In the genomic region with DNA sequence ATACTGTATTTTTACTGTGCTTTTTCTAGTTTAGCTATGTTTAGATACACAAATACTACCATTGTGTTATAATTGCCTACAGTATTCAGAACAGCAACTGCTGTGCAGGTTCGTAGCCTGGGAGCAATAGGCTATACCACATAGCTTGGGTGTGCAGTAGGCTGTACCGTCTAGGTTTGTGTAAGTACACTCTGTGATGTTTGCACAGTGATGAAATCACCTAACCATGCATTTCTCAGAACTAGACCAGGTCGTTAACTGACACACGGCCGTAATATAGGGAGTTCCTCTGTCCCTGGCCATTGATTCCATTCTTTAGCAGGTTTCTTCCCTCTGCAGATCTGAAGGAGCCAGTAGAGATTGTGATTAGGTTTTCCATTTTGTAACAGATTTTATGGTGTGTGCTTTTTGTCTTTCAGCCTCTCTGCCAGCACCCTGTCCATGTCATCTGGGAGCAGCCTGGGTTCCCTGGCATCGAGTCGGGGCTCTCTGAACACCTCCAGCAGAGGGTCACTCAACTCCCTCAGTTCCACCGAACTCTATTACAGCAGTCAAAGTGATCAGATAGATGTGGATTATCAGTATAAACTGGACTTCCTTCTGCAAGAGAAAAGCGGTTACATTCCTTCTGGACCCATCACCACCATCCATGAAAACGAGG, we compare ENCODE assay signal across 1 cellular context.
TF ChIP-seq lines count a peak whose summit lies in the region.

No MANE protein-coding gene starts in this region.

TF ChIP-seq in liver, 16 proteins besides CTCF, POLR2A, EP300 and RAD21 (continued from another document):
- TF ChIP-seq, protein P1, sequence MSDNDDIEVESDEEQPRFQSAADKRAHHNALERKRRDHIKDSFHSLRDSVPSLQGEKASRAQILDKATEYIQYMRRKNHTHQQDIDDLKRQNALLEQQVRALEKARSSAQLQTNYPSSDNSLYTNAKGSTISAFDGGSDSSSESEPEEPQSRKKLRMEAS (IDR thresholded peaks at IDR 0.05) = peak; percentile 71
- TF ChIP-seq EGR1 (IDR thresholded peaks at IDR 0.05; ENCODE audit: low read depth in 2 of 2) (no peak), RXRA (IDR thresholded peaks at IDR 0.05) (peak; percentile 76 to 79), JUND (IDR thresholded peaks at IDR 0.05) (peak; percentile 85 to 86), HNF4G (IDR thresholded peaks at IDR 0.05) (peak; percentile 26), ZBTB33 (IDR thresholded peaks at IDR 0.05) (peak; percentile 61), FOXA1 (IDR thresholded peaks at IDR 0.05) (peak; percentile 85), HNF4A (conservative IDR thresholded peaks at IDR 0.05) (peak; percentile 67 to 70), SP1 (IDR thresholded peaks at IDR 0.05) (peak; percentile 88)
